Comparison of ENCODE assay signal across 7 cellular contexts in the genomic region with DNA sequence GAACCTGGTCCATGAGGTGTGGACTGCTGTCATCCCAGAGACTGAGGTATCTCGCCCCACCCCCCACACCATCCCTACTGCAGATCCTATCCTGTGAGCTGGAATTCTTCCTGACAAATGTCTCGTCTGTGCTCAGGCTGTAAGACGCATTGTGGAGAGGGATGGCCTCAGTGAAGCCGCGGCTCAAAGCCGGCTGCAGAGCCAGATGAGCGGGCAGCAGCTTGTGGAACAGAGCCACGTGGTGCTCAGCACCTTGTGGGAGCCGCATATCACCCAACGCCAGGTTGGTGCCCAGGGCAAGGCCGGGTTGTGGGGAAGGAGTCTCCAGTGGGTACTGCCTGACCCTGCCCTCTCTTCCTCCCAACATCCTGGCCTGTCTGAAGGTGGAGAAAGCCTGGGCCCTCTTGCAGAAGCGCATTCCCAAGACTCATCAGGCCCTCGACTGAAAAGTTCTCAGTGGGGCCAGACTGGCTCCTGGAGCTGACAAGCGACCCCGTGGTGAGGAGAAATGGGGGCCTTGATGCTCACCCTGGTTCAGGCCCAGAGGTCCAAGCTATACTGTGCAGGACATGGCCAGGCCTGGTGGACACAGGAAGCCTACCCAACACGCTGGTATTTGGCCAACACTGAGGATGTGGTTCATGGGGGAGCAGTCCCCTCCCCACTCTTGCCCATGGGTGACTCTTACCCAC. TPM values are rescaled to one million over a fixed set of nuclear protein-coding genes. Genes with fewer than 3 reads are reported as not detected.
DNase-seq lines count a peak whose midpoint lies in the region; ATAC-seq, FAIRE-seq and TF ChIP-seq lines count a peak whose summit lies in the region.
"Had no signal": no experiment of that assay in that cellular context is flagged by ENCODE, and none has a peak within 500 bp of the region (broad histone marks: within the 10 kb centered on the region; RNA-seq: fewer than 3 reads in every experiment).

No MANE protein-coding gene starts in this region.

- BruUV-seq in OCI-LY7 (replicated peaks; lab: Mats Ljungman, UMichigan): no TSS peak

- ATAC-seq in GM18909 (IDR thresholded peaks at IDR 0.05; ENCODE audit: poor library complexity, unreplicated experiment): no peak
- no peak for ATAC-seq in HG03135 (IDR thresholded peaks at IDR 0.05; ENCODE audit: unreplicated experiment)

- H3K4me2 ChIP-seq in OCI-LY7 (ENCODE audit: low read length): peak overlapping the region; percentile 90; the same call in 1 of the 2 replicates

- intact Hi-C loops in OCI-LY7 (cut with micrococcal nuclease; ENCODE audit: unreplicated experiment): no loop called here

- H3K27me3 ChIP-seq in small intestine (ENCODE audit: control insufficient read depth in 2 of 2, insufficient read depth in 2 of 2, low read length in 2 of 2): no peaks in the 10 kb centered on the region

- H3K27ac ChIP-seq in OCI-LY7 (ENCODE audit: low read depth, low read length, poor library complexity, severe bottlenecking) (peak overlapping the region; percentile 69), cingulate gyrus (ENCODE audit: low read depth, low read length) (peak overlapping the region; percentile 93), small intestine (ENCODE audit: low read depth in 1 of 2, low read length in 1 of 2) (peak overlapping the region; percentile 78 to 97)

- no peak overlapping the region for H2AFZ ChIP-seq in OCI-LY7 (ENCODE audit: low read length)

- CTCF ChIA-PET in OCI-LY7 (lab: Charles Lee; ENCODE audit: unreplicated experiment): no interaction called here

- peaks cover 36% of the 10 kb centered on the region for H3K4me1 ChIP-seq in OCI-LY7 (ENCODE audit: insufficient read depth, low read length, poor library complexity, severe bottlenecking)
- peaks cover 8 to 10% of the 10 kb centered on the region in 2 donors for H3K4me1 ChIP-seq in small intestine (ENCODE audit: control insufficient read depth in 2 of 2, insufficient read depth in 1 of 2, low read depth in 1 of 2, low read length in 1 of 2)

- H3K4me3 ChIP-seq in OCI-LY7 (ENCODE audit: low read depth, low read length, poor library complexity, severe bottlenecking): no peak overlapping the region
- no peak overlapping the region for H3K4me3 ChIP-seq in small intestine (ENCODE audit: low read depth in 1 of 2, low read length in 2 of 2)

- DNase-seq in OCI-LY7 (ENCODE audit: low spot score) (no peak), small intestine (no peak), midbrain (lab: John Stamatoyannopoulos, UW) (no peak)
- DNase-seq: SIG-M5 had no signal

- H3K36me3 ChIP-seq in OCI-LY7 (ENCODE audit: insufficient read depth, low read length): peaks cover 69% of the 10 kb centered on the region
- peaks cover 14% of the 10 kb centered on the region in 2 donors for H3K36me3 ChIP-seq in small intestine (ENCODE audit: control insufficient read depth in 2 of 2, insufficient read depth in 2 of 2, low read length in 2 of 2)

- POLR2A ChIA-PET in OCI-LY7 (lab: Charles Lee): no interaction called here

- no peaks in the 10 kb centered on the region for H4K20me1 ChIP-seq in OCI-LY7 (ENCODE audit: insufficient read depth, low read length)

- no peaks in the 10 kb centered on the region for H3K9me2 ChIP-seq in OCI-LY7 (ENCODE audit: insufficient read depth, low read length)

- no peak for FAIRE-seq in small intestine (lab: Jason Lieb, UNC)

- H3K9me3 ChIP-seq in OCI-LY7 (ENCODE audit: low read length): no peaks in the 10 kb centered on the region
- no peaks in the 10 kb centered on the region for H3K9me3 ChIP-seq in small intestine (ENCODE audit: control insufficient read depth, low read depth)

- peaks cover 40% of the 10 kb centered on the region for H3K79me2 ChIP-seq in OCI-LY7 (ENCODE audit: insufficient read depth, low read depth, low read length)

- 89 to 94% (median 92%) methylated on average over 16 of the region's 16 CpGs for WGBS in small intestine, 3 donors

- no peak for TF ChIP-seq CTCF in OCI-LY7 (conservative IDR thresholded peaks at IDR 0.05; ENCODE audit: low read length)

RNA-seq across cellular contexts. Expression of gene MLX, which starts 1.2 kb away (rescaled TPM):
- total RNA-seq in OCI-LY7 (2014; rRNA removed; shearing (Covaris generic)): 31.6 and 33.6 TPM in 2 replicates
- total RNA-seq in OCI-LY7 (2022): 51.2 and 53.5 TPM in 2 replicates
- 100 to 1,000 TPM in 2 of 3 donors, 10 to 100 TPM in 1; 58.1 to 144 (median 121) TPM for polyA plus RNA-seq in small intestine

RNA-seq across cellular contexts. Expression of gene COASY, which starts 3.7 kb away (rescaled TPM):
- 32.6 and 42.9 TPM in 2 replicates for total RNA-seq in OCI-LY7 (2014; rRNA removed; shearing (Covaris generic))
- 123 and 125 TPM in 2 replicates for total RNA-seq in OCI-LY7 (2022)
- 100 to 1,000 TPM in 2 of 3 donors, 10 to 100 TPM in 1; 93.7 to 153 (median 109) TPM for polyA plus RNA-seq in small intestine

RNA-seq across cellular contexts. Expression of gene PSMC3IP, which starts 11.9 kb away (rescaled TPM):
- 27.3 and 40.5 TPM in 2 replicates for total RNA-seq in OCI-LY7 (2014; rRNA removed; shearing (Covaris generic))
- total RNA-seq in OCI-LY7 (2022): 33.3 and 36.4 TPM in 2 replicates
- polyA plus RNA-seq in small intestine: 1 to 10 TPM in 2 of 3 donors, under 1 TPM in 1; 0.89 to 5.1 (median 1.9) TPM

RNA-seq across cellular contexts. Expression of gene HSD17B1, which starts 12.9 kb away (rescaled TPM):
- total RNA-seq in OCI-LY7 (2014; rRNA removed; shearing (Covaris generic)): 1.1 and 2.5 TPM in 2 replicates
- total RNA-seq in OCI-LY7 (2022): 2.1 and 2.2 TPM in 2 replicates
- 1 to 10 TPM; 2.0 to 2.7 (median 2.4) TPM for polyA plus RNA-seq in small intestine

RNA-seq across cellular contexts. Expression of gene NAGLU, which starts 29.6 kb away (rescaled TPM):
- total RNA-seq in OCI-LY7 (2014; rRNA removed; shearing (Covaris generic)): 25.3 and 37.6 TPM in 2 replicates
- 42.8 and 46.6 TPM in 2 replicates for total RNA-seq in OCI-LY7 (2022)
- 10 to 100 TPM; 25.3 to 36.2 (median 29.1) TPM for polyA plus RNA-seq in small intestine
